ENCODE assay signal across 14 cellular contexts in genomic region chr15:58541410-58542087, GRCh38.
A peak's percentile ranks its signal among the peaks of the same experiment; 100 is the strongest.
DNase-seq lines count a peak whose midpoint lies in the region; ATAC-seq, FAIRE-seq and TF ChIP-seq lines count a peak whose summit lies in the region.
"Had no signal": no experiment of that assay in that cellular context is flagged by ENCODE, and none has a peak within 500 bp of the region (broad histone marks: within the 10 kb centered on the region; RNA-seq: fewer than 3 reads in every experiment).

No MANE protein-coding gene starts in this region.

- H3K36me3 ChIP-seq in H1 (ENCODE audit: control insufficient read depth in 2 of 4, insufficient read depth in 4 of 4, low read length in 3 of 4) (no peaks in the 10 kb centered on the region), stomach (no peaks in the 10 kb centered on the region)

- no peak overlapping the region; the same call in 1 of the 2 replicates for H2BK20ac ChIP-seq in H1 (ENCODE audit: low read length)

- H3K27ac ChIP-seq in H1 (ENCODE audit: low read depth, low read length) (no peak overlapping the region), stomach (no peak overlapping the region)
- H3K27ac ChIP-seq: BLaER1 treated with 17β-estradiol and CSF1 and Interleukin-3, amounts not matched to agents 10 nM and 100 nM had no signal

- intact Hi-C loops in stomach (cut with DNase I; ENCODE audit: low total_unique reads) = no loop called here

- no peak overlapping the region for H4K5ac ChIP-seq in H1 (ENCODE audit: insufficient read length, low read depth, low read length)

- H2AFZ ChIP-seq in H1 (ENCODE audit: low read length) = no peak overlapping the region

- H3K23ac ChIP-seq in H1 (ENCODE audit: insufficient read length) = no peak overlapping the region

- DNase-seq in activated naive CD8-positive, alpha-beta T cell treated with anti-CD3 and anti-CD28 coated beads, Interleukin-2, amount 50 U/mL, for 24 hours = no peak
- DNase-seq in activated naive CD8-positive, alpha-beta T cell treated with anti-CD3 and anti-CD28 coated beads for 36 hours = no peak
- DNase-seq in H1 (ENCODE audit: low read depth in 1 of 2, low spot score in 2 of 2) (no peak), mesenteric fat pad (ENCODE audit: low spot score) (peak; percentile 45), stomach (peak; percentile 17), OCI-M2 (lab: John Stamatoyannopoulos, UW; ENCODE audit: unreplicated experiment) (no peak), NCI-H2081 (lab: John Stamatoyannopoulos, UW) (no peak), HTR-8/SVneo (ENCODE audit: insufficient read length, low spot score) (no peak)
- DNase-seq: ACHN; CD4-positive, CD25-positive, alpha-beta regulatory T cell; DMS53; GF-D8; H7 had no signal

- no peak overlapping the region for H3K18ac ChIP-seq in H1 (ENCODE audit: extremely low read depth, low read length)

- no peak for ATAC-seq in activated naive CD8-positive, alpha-beta T cell treated with anti-CD3 and anti-CD28 coated beads, Interleukin-2, amount 50 U/mL, for 24 hours

- no peaks in the 10 kb centered on the region; the same call in 1 of the 2 replicates for H3K23me2 ChIP-seq in H1 (ENCODE audit: low read depth, low read length)

- H3K27me3 Mint-ChIP-seq in activated naive CD8-positive, alpha-beta T cell treated with anti-CD3 and anti-CD28 coated beads, Interleukin-2, amount 50 U/mL, for 24 hours = no peaks in the 10 kb centered on the region
- H3K27me3 Mint-ChIP-seq in activated naive CD8-positive, alpha-beta T cell treated with anti-CD3 and anti-CD28 coated beads for 36 hours = no peaks in the 10 kb centered on the region
- H3K27me3 Mint-ChIP-seq: CD4-positive, CD25-positive, alpha-beta regulatory T cell had no signal

- no peak overlapping the region for H3K4me3 Mint-ChIP-seq in activated naive CD8-positive, alpha-beta T cell treated with anti-CD3 and anti-CD28 coated beads, Interleukin-2, amount 50 U/mL, for 24 hours
- no peak overlapping the region for H3K4me3 Mint-ChIP-seq in activated naive CD8-positive, alpha-beta T cell treated with anti-CD3 and anti-CD28 coated beads for 36 hours
- H3K4me3 Mint-ChIP-seq: CD4-positive, CD25-positive, alpha-beta regulatory T cell had no signal

- no peaks in the 10 kb centered on the region for H4K20me1 ChIP-seq in H1 (replicated peaks in 1 of 2; ENCODE audit: control insufficient read depth in 1 of 2, insufficient read depth in 2 of 2, low read length in 2 of 2)
- H4K20me1 ChIP-seq: BLaER1 treated with 17β-estradiol and CSF1 and Interleukin-3, amounts not matched to agents 10 nM and 100 nM had no signal

- 88% methylated on average over 20 of the region's 22 CpGs; no CpG with 5 or more reads in 1 of the 2 experiments for WGBS in H1 (ENCODE audit: extremely low coverage in 1 of 2, insufficient coverage in 1 of 2, insufficient read length in 1 of 2, insufficient replicate concordance in 2 of 2, low coverage in 1 of 2, low lambda C conversion rate in 2 of 2, missing lambda C conversion rate in 1 of 2), 2 experiments
- 86 to 93% (median 91%) methylated on average over 21 to 22 of the region's 22 CpGs for WGBS in stomach, 5 donors

- peak overlapping the region; percentile 48; the same call in 1 of the 2 replicates for H4K8ac ChIP-seq in H1 (ENCODE audit: extremely low read depth, insufficient read depth, low read length)

- POLR2A ChIA-PET in H1 (lab: Charles Lee; ENCODE audit: partially characterized antibody) = no interaction called here

- TF ChIP-seq RAD21 in H1 (IDR thresholded peaks at IDR 0.05 in 1 of 2, conservative IDR thresholded peaks at IDR 0.05 in 1 of 2; ENCODE audit: low read depth in 2 of 2, low read length in 2 of 2) = no peak

- H3K9ac ChIP-seq in H1 (replicated peaks in 1 of 4; ENCODE audit: extremely low read depth in 1 of 4, low read depth in 3 of 4, low read length in 3 of 4) = no peak overlapping the region
- H3K9ac ChIP-seq: BLaER1 treated with 17β-estradiol and CSF1 and Interleukin-3, amounts not matched to agents 10 nM and 100 nM had no signal

- H2BK15ac ChIP-seq in H1 (ENCODE audit: low read length) = no peak overlapping the region

- no peak overlapping the region for H3K14ac ChIP-seq in H1 (ENCODE audit: insufficient read length)

- no peaks in the 10 kb centered on the region for H3K27me3 ChIP-seq in H1 (replicated peaks in 1 of 4; ENCODE audit: control insufficient read depth in 3 of 4, extremely low read depth in 1 of 4, insufficient read depth in 3 of 4, low read length in 3 of 4)
- H3K27me3 ChIP-seq in stomach = no peaks in the 10 kb centered on the region
- H3K27me3 ChIP-seq: BLaER1 treated with 17β-estradiol and CSF1 and Interleukin-3, amounts not matched to agents 10 nM and 100 nM had no signal

- H2BK12ac ChIP-seq in H1 (ENCODE audit: low read depth, low read length) = no peak overlapping the region

- H3K36me3 Mint-ChIP-seq in activated naive CD8-positive, alpha-beta T cell treated with anti-CD3 and anti-CD28 coated beads, Interleukin-2, amount 50 U/mL, for 24 hours (ENCODE audit: low read depth) = no peaks in the 10 kb centered on the region
- H3K36me3 Mint-ChIP-seq in activated naive CD8-positive, alpha-beta T cell treated with anti-CD3 and anti-CD28 coated beads for 36 hours = peaks cover 4% of the 10 kb centered on the region
- H3K36me3 Mint-ChIP-seq: CD4-positive, CD25-positive, alpha-beta regulatory T cell had no signal

- TF ChIP-seq CTCF in H1 (IDR thresholded peaks at IDR 0.05; ENCODE audit: control extremely low read depth in 1 of 3, insufficient read depth in 1 of 3, low read depth in 1 of 3, low read length in 3 of 3) (no peak), stomach (IDR thresholded peaks at IDR 0.05) (no peak)

- H3K4me1 Mint-ChIP-seq in activated naive CD8-positive, alpha-beta T cell treated with anti-CD3 and anti-CD28 coated beads, Interleukin-2, amount 50 U/mL, for 24 hours = peaks cover 19% of the 10 kb centered on the region
- peaks cover 14% of the 10 kb centered on the region for H3K4me1 Mint-ChIP-seq in activated naive CD8-positive, alpha-beta T cell treated with anti-CD3 and anti-CD28 coated beads for 36 hours

- no peak overlapping the region for H3K4me2 ChIP-seq in H1 (ENCODE audit: insufficient read depth in 1 of 2, low read depth in 2 of 2, low read length in 2 of 2)
- H3K4me2 ChIP-seq: BLaER1 treated with 17β-estradiol and CSF1 and Interleukin-3, amounts not matched to agents 10 nM and 100 nM had no signal

- H3K9me3 ChIP-seq in H1 (ENCODE audit: insufficient read depth in 2 of 2, low read depth in 1 of 2, low read length in 1 of 2) = no peaks in the 10 kb centered on the region
- H3K9me3 ChIP-seq in stomach = no peaks in the 10 kb centered on the region

- no peaks in the 10 kb centered on the region for H3K4me1 ChIP-seq in H1 (replicated peaks in 1 of 4; ENCODE audit: control insufficient read depth in 3 of 4, insufficient read depth in 4 of 4, low read length in 3 of 4)
- H3K4me1 ChIP-seq in stomach = peaks cover 0 to 2% (median 0%) of the 10 kb centered on the region in 4 donors

- no peaks in the 10 kb centered on the region for H3K79me1 ChIP-seq in H1 (ENCODE audit: low read depth, low read length)

- FAIRE-seq in H1 (lab: Jason Lieb, UNC) (no peak), HTR-8/SVneo (lab: Jason Lieb, UNC) (no peak)

- H3K4ac ChIP-seq in H1 (replicated peaks; ENCODE audit: insufficient read length, low read depth, low read length) = no peak overlapping the region

- H2AK5ac ChIP-seq in H1 (ENCODE audit: low read depth, low read length) = no peak overlapping the region

- H2BK5ac ChIP-seq in H1 (ENCODE audit: low read depth, low read length) = no peak overlapping the region

- CTCF ChIA-PET in H1 (lab: Charles Lee; ENCODE audit: partially characterized antibody) = interaction anchor here (1.2 kb wide), 1 partner anchor 271 kb away, joined by 4 read pairs; no protein-coding TSS in a partner anchor

- TF ChIP-seq EP300 in H1 (IDR thresholded peaks at IDR 0.05; ENCODE audit: borderline replicate concordance in 1 of 2, low read depth in 2 of 2, low read length in 2 of 2) (no peak), stomach (IDR thresholded peaks at IDR 0.05) (no peak)

- no peak overlapping the region for H4K91ac ChIP-seq in H1 (replicated peaks; ENCODE audit: insufficient read length, low read length)

- no peaks in the 10 kb centered on the region for H3K9me3 Mint-ChIP-seq in activated naive CD8-positive, alpha-beta T cell treated with anti-CD3 and anti-CD28 coated beads, Interleukin-2, amount 50 U/mL, for 24 hours
- no peaks in the 10 kb centered on the region for H3K9me3 Mint-ChIP-seq in activated naive CD8-positive, alpha-beta T cell treated with anti-CD3 and anti-CD28 coated beads for 36 hours

- TF ChIP-seq POLR2A in H1 (IDR thresholded peaks at IDR 0.05; ENCODE audit: control extremely low read depth in 1 of 2, low read depth in 2 of 2, low read length in 2 of 2) (no peak), stomach (IDR thresholded peaks at IDR 0.05) (no peak)

- H2BK120ac ChIP-seq in H1 (replicated peaks; ENCODE audit: low read depth, low read length) = no peak overlapping the region

- H3K27ac Mint-ChIP-seq in activated naive CD8-positive, alpha-beta T cell treated with anti-CD3 and anti-CD28 coated beads, Interleukin-2, amount 50 U/mL, for 24 hours = peak overlapping the region; percentile 41
- no peak overlapping the region for H3K27ac Mint-ChIP-seq in activated naive CD8-positive, alpha-beta T cell treated with anti-CD3 and anti-CD28 coated beads for 36 hours

- H3K79me2 ChIP-seq in H1 (ENCODE audit: control insufficient read depth in 1 of 2, insufficient read depth in 2 of 2, low read length in 2 of 2) = no peaks in the 10 kb centered on the region

- no peak overlapping the region for H3K4me3 ChIP-seq in H1 (ENCODE audit: extremely low read depth in 1 of 4, insufficient read depth in 2 of 4, low read depth in 3 of 4, low read length in 4 of 4)
- H3K4me3 ChIP-seq in stomach = no peak overlapping the region
- H3K4me3 ChIP-seq: BLaER1 treated with 17β-estradiol and CSF1 and Interleukin-3, amounts not matched to agents 10 nM and 100 nM had no signal

- no peak overlapping the region for H3K56ac ChIP-seq in H1 (replicated peaks; ENCODE audit: insufficient read length, low read depth, low read length)

TF ChIP-seq in H1, 55 proteins besides CTCF, POLR2A, EP300 and RAD21:
- TF ChIP-seq CBX8 (IDR thresholded peaks at IDR 0.05; ENCODE audit: borderline replicate concordance, low read depth, low read length) = no peak
- TF ChIP-seq CEBPB (IDR thresholded peaks at IDR 0.05; ENCODE audit: low read depth, low read length) = no peak
- no peak for TF ChIP-seq SP2 (IDR thresholded peaks at IDR 0.05; ENCODE audit: low read length)
- TF ChIP-seq KDM1A (IDR thresholded peaks at IDR 0.05; ENCODE audit: borderline replicate concordance, low read length) = no peak
- no peak for TF ChIP-seq ZNF274 (IDR thresholded peaks at IDR 0.05; ENCODE audit: borderline replicate concordance, extremely low read depth, low read length)

Comparison
In these comparisons a context has a peak if more than half of its experiments do, and no peak if none do; other contexts are left out.
1. DNase-seq: peak in mesenteric fat pad (single experiment) and stomach (single experiment); none in activated naive CD8-positive, alpha-beta T cell treated with anti-CD3 and anti-CD28 coated beads, Interleukin-2, amount 50 U/mL, for 24 hours (single experiment), activated naive CD8-positive, alpha-beta T cell treated with anti-CD3 and anti-CD28 coated beads for 36 hours (single experiment), H1 (0 of 2), OCI-M2 (single experiment), NCI-H2081 (0 of 2) and HTR-8/SVneo (single experiment).